8 cellular contexts compared by ENCODE assay signal in genomic region chr4:51895816-51896408, GRCh38. TPM values are rescaled to one million over a fixed set of nuclear protein-coding genes. Genes with fewer than 3 reads are reported as not detected.
DNase-seq lines count a peak whose midpoint lies in the region; ATAC-seq and TF ChIP-seq lines count a peak whose summit lies in the region.

No MANE protein-coding gene starts in this region.

- no peak overlapping the region for H3K4me3 ChIP-seq in WERI-Rb-1 (ENCODE audit: low read depth, low read length)

- no peaks in the 10 kb centered on the region for H3K9me3 ChIP-seq in WERI-Rb-1 (ENCODE audit: severe bottlenecking)

- H3K36me3 ChIP-seq in WERI-Rb-1 = peaks cover 23% of the 10 kb centered on the region

- peak; percentile 84 for TF ChIP-seq CTCF in WERI-Rb-1 (IDR thresholded peaks at IDR 0.05; ENCODE audit: low read depth, low read length)

- H3K27ac ChIP-seq in WERI-Rb-1 (peak overlapping the region; percentile 31; the same call in 1 of the 2 replicates), caudate nucleus (ENCODE audit: low read depth, low read length) (no peak overlapping the region)

- intact Hi-C loops in left colon (cut with DNase I, micrococcal nuclease) = loop anchor here in 1 of 2 donors (5.0 kb wide), 1 partner anchor 126 kb away; the partner anchor contains the start of gene LRRC66

- H3K27me3 ChIP-seq in WERI-Rb-1 (ENCODE audit: insufficient read depth, low read depth, severe bottlenecking) = no peaks in the 10 kb centered on the region

- DNase-seq in AG08396 (ENCODE audit: low spot score) (peak; percentile 78), NCI-H2029 treated with DMSO at 0.1 percent for 48 hours (lab: John Stamatoyannopoulos, UW) (peak; percentile 6), WERI-Rb-1 (peak; percentile 67), caudate nucleus (lab: John Stamatoyannopoulos, UW) (peak in 49 of 61 donors; percentile 1 to 77 (median 32)), left colon (peak; percentile 44 to 62)
- peak in 2 of 3 experiments; percentile 24 to 30 for DNase-seq in stimulated activated CD4-positive, alpha-beta T cell treated with anti-CD3 and anti-CD28 coated beads, TNF-alpha, amount 100 ng/mL, for 24 hours (ENCODE audit: low read depth in 3 of 3)

- ATAC-seq in GM18511 (IDR thresholded peaks at IDR 0.05; ENCODE audit: unreplicated experiment) = peak; percentile 98
- ATAC-seq in HG02981 (IDR thresholded peaks at IDR 0.05; ENCODE audit: unreplicated experiment) = peak; percentile 98
- peak; percentile 92 for ATAC-seq in left colon

RNA-seq across cellular contexts. Expression of gene DCUN1D4, which starts 53.0 kb away (rescaled TPM):
- 10 to 100 TPM; 29.7 to 37.5 TPM for total RNA-seq in left colon

Comparison
In these comparisons a context has a peak if more than half of its experiments do, and no peak if none do; other contexts are left out.
1. DNase-seq: peak in every context shown above with its lines; median percentile 78 in AG08396; 67 in WERI-Rb-1; 53 in left colon; 32 in caudate nucleus; 27 in stimulated activated CD4-positive, alpha-beta T cell treated with anti-CD3 and anti-CD28 coated beads, TNF-alpha, amount 100 ng/mL, for 24 hours; 6 in NCI-H2029 treated with DMSO at 0.1 percent for 48 hours.